In genomic region chr19:31338069-31338767, GRCh38 we compare ENCODE assay signal across 8 cellular contexts. TPM values are rescaled to one million over a fixed set of nuclear protein-coding genes. Genes with fewer than 3 reads are reported as not detected.
DNase-seq lines count a peak whose midpoint lies in the region; ATAC-seq, FAIRE-seq and TF ChIP-seq lines count a peak whose summit lies in the region.

No MANE protein-coding gene starts in this region.

- no peak overlapping the region for H2BK12ac ChIP-seq in H1 (ENCODE audit: low read depth, low read length)

- H2BK5ac ChIP-seq in H1 (ENCODE audit: low read depth, low read length), result no peak overlapping the region

- no peak overlapping the region for H3K4me3 ChIP-seq in H1 (ENCODE audit: extremely low read depth in 1 of 4, insufficient read depth in 2 of 4, low read depth in 3 of 4, low read length in 4 of 4)

- no peak overlapping the region for H3K9ac ChIP-seq in H1 (replicated peaks in 1 of 4; ENCODE audit: extremely low read depth in 1 of 4, low read depth in 3 of 4, low read length in 3 of 4)

- H3K4me1 ChIP-seq in H1 (replicated peaks in 1 of 4; ENCODE audit: control insufficient read depth in 3 of 4, insufficient read depth in 4 of 4, low read length in 3 of 4), result peaks cover 2 to 27% (median 11%) of the 10 kb centered on the region in 4 experiments

- peaks cover 0 to 75% of the 10 kb centered on the region in 2 experiments; a peak in 3 of 4 replicates for H3K79me2 ChIP-seq in H1 (ENCODE audit: control insufficient read depth in 1 of 2, insufficient read depth in 2 of 2, low read length in 2 of 2)

- H3K27me3 ChIP-seq in H1 (replicated peaks in 1 of 4; ENCODE audit: control insufficient read depth in 3 of 4, extremely low read depth in 1 of 4, insufficient read depth in 3 of 4, low read length in 3 of 4), result no peaks in the 10 kb centered on the region

- peaks cover 0 to 4% of the 10 kb centered on the region in 2 experiments for H4K20me1 ChIP-seq in H1 (replicated peaks in 1 of 2; ENCODE audit: control insufficient read depth in 1 of 2, insufficient read depth in 2 of 2, low read length in 2 of 2)

- DNase-seq in DMS 273 (lab: John Stamatoyannopoulos, UW; ENCODE audit: unreplicated experiment) (peak; percentile 55), NCI-H226 (peak; percentile 22), H1 (ENCODE audit: low read depth in 1 of 2, low spot score in 2 of 2) (peak in 1 of 2 experiments; percentile 75), mesenteric fat pad (ENCODE audit: low spot score) (peak; percentile 85), dermis blood vessel endothelial cell (no peak)

- POLR2A ChIA-PET in H1 (lab: Charles Lee; ENCODE audit: partially characterized antibody), result interaction anchor here (0.6 to 1.0 kb wide), 5 partner anchors 9 to 176 kb away, joined by 3 to 5 read pairs (median 3); no protein-coding TSS in a partner anchor

- peak; percentile 80 to 90 (median 82) for TF ChIP-seq CTCF in H1 (IDR thresholded peaks at IDR 0.05; ENCODE audit: control extremely low read depth in 1 of 3, insufficient read depth in 1 of 3, low read depth in 1 of 3, low read length in 3 of 3)

- H3K18ac ChIP-seq in H1 (ENCODE audit: extremely low read depth, low read length), result no peak overlapping the region

- TF ChIP-seq POLR2A in H1 (IDR thresholded peaks at IDR 0.05; ENCODE audit: control extremely low read depth in 1 of 2, low read depth in 2 of 2, low read length in 2 of 2), result no peak

- no peak overlapping the region for H4K91ac ChIP-seq in H1 (replicated peaks; ENCODE audit: insufficient read length, low read length)

- H3K56ac ChIP-seq in H1 (replicated peaks; ENCODE audit: insufficient read length, low read depth, low read length), result no peak overlapping the region

- no peak overlapping the region for H2BK20ac ChIP-seq in H1 (ENCODE audit: low read length)

- no peak overlapping the region for H3K4me2 ChIP-seq in H1 (ENCODE audit: insufficient read depth in 1 of 2, low read depth in 2 of 2, low read length in 2 of 2)

- no peak overlapping the region for H3K4ac ChIP-seq in H1 (replicated peaks; ENCODE audit: insufficient read length, low read depth, low read length)

- no peak overlapping the region for H3K14ac ChIP-seq in H1 (ENCODE audit: insufficient read length)

- no peak for ATAC-seq in HG03565 (IDR thresholded peaks at IDR 0.05; ENCODE audit: unreplicated experiment)
- ATAC-seq in GM18873 (IDR thresholded peaks at IDR 0.05; ENCODE audit: low FRiP score, unreplicated experiment), result no peak
- no peak for ATAC-seq in GM21447 (IDR thresholded peaks at IDR 0.05; ENCODE audit: unreplicated experiment)

- CTCF ChIA-PET in H1 (lab: Charles Lee; ENCODE audit: partially characterized antibody), result interaction anchor here (0.6 to 1.6 kb wide), 21 partner anchors 8 to 986 kb away, joined by 3 to 10 read pairs (median 4); no protein-coding TSS in a partner anchor

- 60% methylated on average over 10 of the region's 10 CpGs; no CpG with 5 or more reads in 1 of the 2 experiments for WGBS in H1 (ENCODE audit: extremely low coverage in 1 of 2, insufficient coverage in 1 of 2, insufficient read length in 1 of 2, insufficient replicate concordance in 2 of 2, low coverage in 1 of 2, low lambda C conversion rate in 2 of 2, missing lambda C conversion rate in 1 of 2), 2 experiments

- peaks cover 5% of the 10 kb centered on the region; the same call in 1 of the 2 replicates for H3K79me1 ChIP-seq in H1 (ENCODE audit: low read depth, low read length)

- peak; percentile 83 for FAIRE-seq in H1 (lab: Jason Lieb, UNC)

- no peak for TF ChIP-seq EP300 in H1 (IDR thresholded peaks at IDR 0.05; ENCODE audit: borderline replicate concordance in 1 of 2, low read depth in 2 of 2, low read length in 2 of 2)

- no peaks in the 10 kb centered on the region for H3K36me3 ChIP-seq in H1 (ENCODE audit: control insufficient read depth in 2 of 4, insufficient read depth in 4 of 4, low read length in 3 of 4)

- TF ChIP-seq RAD21 in H1 (IDR thresholded peaks at IDR 0.05 in 1 of 2, conservative IDR thresholded peaks at IDR 0.05 in 1 of 2; ENCODE audit: low read depth in 2 of 2, low read length in 2 of 2), result peak; percentile 64 to 78

- H4K5ac ChIP-seq in H1 (ENCODE audit: insufficient read length, low read depth, low read length), result no peak overlapping the region

- H3K27ac ChIP-seq in H1 (ENCODE audit: low read depth, low read length), result no peak overlapping the region

- H2AFZ ChIP-seq in H1 (ENCODE audit: low read length), result no peak overlapping the region

- no peak overlapping the region; the same call in 1 of the 2 replicates for H2BK15ac ChIP-seq in H1 (ENCODE audit: low read length)

- no peak overlapping the region for H2AK5ac ChIP-seq in H1 (ENCODE audit: low read depth, low read length)

- no peaks in the 10 kb centered on the region for H3K9me3 ChIP-seq in H1 (ENCODE audit: insufficient read depth in 2 of 2, low read depth in 1 of 2, low read length in 1 of 2)

- H3K23ac ChIP-seq in H1 (ENCODE audit: insufficient read length), result no peak overlapping the region

- no peak overlapping the region for H4K8ac ChIP-seq in H1 (ENCODE audit: extremely low read depth, insufficient read depth, low read length)

- no peak overlapping the region for H2BK120ac ChIP-seq in H1 (replicated peaks; ENCODE audit: low read depth, low read length)

- no peaks in the 10 kb centered on the region; the same call in 1 of the 2 replicates for H3K23me2 ChIP-seq in H1 (ENCODE audit: low read depth, low read length)

TF ChIP-seq in H1, 55 proteins besides CTCF, POLR2A, EP300 and RAD21:
- TF ChIP-seq TAF1 (IDR thresholded peaks at IDR 0.05; ENCODE audit: low read depth, low read length) (no peak), E2F6 (IDR thresholded peaks at IDR 0.05) (no peak), JUND (IDR thresholded peaks at IDR 0.05; ENCODE audit: low read length) (no peak), KDM4A (IDR thresholded peaks at IDR 0.05; ENCODE audit: low read depth, low read length, severe bottlenecking) (no peak), HDAC6 (IDR thresholded peaks at IDR 0.05; ENCODE audit: low read depth, low read length) (no peak), KDM5A (IDR thresholded peaks at IDR 0.05; ENCODE audit: low read length) (no peak), CBX5 (IDR thresholded peaks at IDR 0.05; ENCODE audit: low read depth, low read length) (no peak), CEBPB (IDR thresholded peaks at IDR 0.05; ENCODE audit: low read depth, low read length) (no peak), PHF8 (conservative IDR thresholded peaks at IDR 0.05; ENCODE audit: low read depth, low read length) (no peak), MAFK (IDR thresholded peaks at IDR 0.05; ENCODE audit: low read depth, low read length) (no peak), TAF7 (optimal IDR thresholded peaks at IDR 0.05; ENCODE audit: borderline replicate concordance, low read depth, low read length) (no peak), HDAC2 (IDR thresholded peaks at IDR 0.05; ENCODE audit: borderline replicate concordance in 1 of 2, low read depth in 2 of 2, low read length in 2 of 2) (peak in 1 of 2 experiments; percentile 53; a peak in 1 of 4 replicates), SRF (IDR thresholded peaks at IDR 0.05; ENCODE audit: low read depth, low read length) (no peak), CREB1 (IDR thresholded peaks at IDR 0.05) (no peak), POU5F1 (IDR thresholded peaks at IDR 0.05; ENCODE audit: low read depth, low read length) (no peak), SIN3A (conservative IDR thresholded peaks at IDR 0.05 in 1 of 2, IDR thresholded peaks at IDR 0.05 in 1 of 2; ENCODE audit: low read depth in 1 of 2, low read length in 2 of 2) (peak in 1 of 2 experiments; percentile 68; a peak in 1 of 4 replicates), SIRT6 (IDR thresholded peaks at IDR 0.05; ENCODE audit: low read length) (no peak), TCF12 (IDR thresholded peaks at IDR 0.05; ENCODE audit: low read depth, low read length) (0 out of 2 replicates have a peak, but pooled peaks have one; percentile 43), NANOG (IDR thresholded peaks at IDR 0.05; ENCODE audit: insufficient read depth, low read depth, low read length, poor library complexity, severe bottlenecking) (peak; percentile 34), BACH1 (IDR thresholded peaks at IDR 0.05; ENCODE audit: low read length) (no peak)
TF ChIP-seq in H1: peak in this region for 4.

RNA-seq across cellular contexts. Expression of gene TSHZ3, which starts 11.0 kb away (rescaled TPM):
- total RNA-seq in H1 (2021; fragmentation: NEBNext Ultra II Directional; extraction: Animal tissue kit (Norgen Biotek cat#: 25700)), result 9.3 and 12.3 TPM in 2 replicates
- polyA plus RNA-seq in H1 (2011; rRNA removed), result 3.1 and 3.8 TPM in 2 replicates
- polyA plus RNA-seq in H1 (2011; cell fraction: cytosol; rRNA removed), result 2.3 TPM
- 10.5 TPM for polyA plus RNA-seq in H1 (2011; cell fraction: nucleus; rRNA removed)
- polyA plus RNA-seq in H1 (2012, experiment 1 of 2), result 5.8 to 7.8 TPM (median 6.4 TPM) in 4 replicates
- 4.2 TPM for polyA plus RNA-seq in H1 (2012, experiment 2 of 2)
- polyA plus RNA-seq in H1 (2013, experiment 1 of 2), result 15.1 TPM
- polyA plus RNA-seq in H1 (2013, experiment 2 of 2), result 14.7 TPM
- 5.5 TPM in 2 replicates for polyA minus RNA-seq in H1 (2011; rRNA and poly(A)+ RNA removed)
- polyA minus RNA-seq in H1 (2011; cell fraction: cytosol; rRNA and poly(A)+ RNA removed), result 5.1 TPM
- polyA minus RNA-seq in H1 (2011; cell fraction: nucleus; rRNA and poly(A)+ RNA removed), result 6.6 TPM
- total RNA-seq in mesenteric fat pad (12.6 TPM), dermis blood vessel endothelial cell (0.88 and 3.2 TPM in 2 replicates)
